Comparison of ENCODE assay signal across 1 cellular context in the genomic region with DNA sequence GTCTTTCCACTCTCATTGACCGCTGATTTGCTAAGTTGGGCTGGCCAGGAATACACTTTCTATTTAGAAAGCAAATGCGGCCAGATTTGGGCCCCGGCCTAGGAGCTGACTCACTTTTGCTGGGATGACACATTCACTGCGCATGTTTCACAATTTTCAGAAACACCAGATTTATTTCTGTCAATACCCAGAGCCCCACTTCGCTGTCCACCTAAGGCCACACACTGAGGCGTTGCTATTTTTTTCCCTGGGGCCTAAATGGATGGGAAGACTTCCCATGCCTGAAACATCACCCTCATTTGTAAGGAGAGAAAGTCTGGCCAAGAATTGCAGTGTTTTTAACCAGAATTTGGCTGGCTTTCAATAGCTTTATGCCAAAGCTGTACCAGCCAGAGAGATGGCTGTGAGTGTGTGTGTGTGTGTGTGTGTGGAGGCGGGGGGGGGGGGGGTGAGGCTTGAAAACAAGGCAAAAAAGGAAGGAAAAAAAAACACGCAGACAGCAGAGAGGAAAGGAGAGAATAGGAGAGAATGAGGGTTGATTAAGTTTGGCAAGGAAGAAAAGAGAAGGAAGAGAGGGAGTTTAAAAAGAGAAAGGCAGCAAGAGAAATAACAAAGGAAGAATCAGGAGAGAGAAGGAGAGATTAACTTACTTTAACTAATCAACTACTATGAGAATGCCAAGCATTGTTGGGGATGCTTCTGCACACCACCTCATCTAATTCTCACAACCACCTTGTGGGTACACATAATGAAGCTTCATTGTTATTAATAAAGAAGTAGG.
TF ChIP-seq lines count a peak whose summit lies in the region.

No MANE protein-coding gene starts in this region.

TF ChIP-seq in H1, 55 proteins besides CTCF, POLR2A, EP300 and RAD21 (continued from another document):
- TF ChIP-seq, protein P1, sequence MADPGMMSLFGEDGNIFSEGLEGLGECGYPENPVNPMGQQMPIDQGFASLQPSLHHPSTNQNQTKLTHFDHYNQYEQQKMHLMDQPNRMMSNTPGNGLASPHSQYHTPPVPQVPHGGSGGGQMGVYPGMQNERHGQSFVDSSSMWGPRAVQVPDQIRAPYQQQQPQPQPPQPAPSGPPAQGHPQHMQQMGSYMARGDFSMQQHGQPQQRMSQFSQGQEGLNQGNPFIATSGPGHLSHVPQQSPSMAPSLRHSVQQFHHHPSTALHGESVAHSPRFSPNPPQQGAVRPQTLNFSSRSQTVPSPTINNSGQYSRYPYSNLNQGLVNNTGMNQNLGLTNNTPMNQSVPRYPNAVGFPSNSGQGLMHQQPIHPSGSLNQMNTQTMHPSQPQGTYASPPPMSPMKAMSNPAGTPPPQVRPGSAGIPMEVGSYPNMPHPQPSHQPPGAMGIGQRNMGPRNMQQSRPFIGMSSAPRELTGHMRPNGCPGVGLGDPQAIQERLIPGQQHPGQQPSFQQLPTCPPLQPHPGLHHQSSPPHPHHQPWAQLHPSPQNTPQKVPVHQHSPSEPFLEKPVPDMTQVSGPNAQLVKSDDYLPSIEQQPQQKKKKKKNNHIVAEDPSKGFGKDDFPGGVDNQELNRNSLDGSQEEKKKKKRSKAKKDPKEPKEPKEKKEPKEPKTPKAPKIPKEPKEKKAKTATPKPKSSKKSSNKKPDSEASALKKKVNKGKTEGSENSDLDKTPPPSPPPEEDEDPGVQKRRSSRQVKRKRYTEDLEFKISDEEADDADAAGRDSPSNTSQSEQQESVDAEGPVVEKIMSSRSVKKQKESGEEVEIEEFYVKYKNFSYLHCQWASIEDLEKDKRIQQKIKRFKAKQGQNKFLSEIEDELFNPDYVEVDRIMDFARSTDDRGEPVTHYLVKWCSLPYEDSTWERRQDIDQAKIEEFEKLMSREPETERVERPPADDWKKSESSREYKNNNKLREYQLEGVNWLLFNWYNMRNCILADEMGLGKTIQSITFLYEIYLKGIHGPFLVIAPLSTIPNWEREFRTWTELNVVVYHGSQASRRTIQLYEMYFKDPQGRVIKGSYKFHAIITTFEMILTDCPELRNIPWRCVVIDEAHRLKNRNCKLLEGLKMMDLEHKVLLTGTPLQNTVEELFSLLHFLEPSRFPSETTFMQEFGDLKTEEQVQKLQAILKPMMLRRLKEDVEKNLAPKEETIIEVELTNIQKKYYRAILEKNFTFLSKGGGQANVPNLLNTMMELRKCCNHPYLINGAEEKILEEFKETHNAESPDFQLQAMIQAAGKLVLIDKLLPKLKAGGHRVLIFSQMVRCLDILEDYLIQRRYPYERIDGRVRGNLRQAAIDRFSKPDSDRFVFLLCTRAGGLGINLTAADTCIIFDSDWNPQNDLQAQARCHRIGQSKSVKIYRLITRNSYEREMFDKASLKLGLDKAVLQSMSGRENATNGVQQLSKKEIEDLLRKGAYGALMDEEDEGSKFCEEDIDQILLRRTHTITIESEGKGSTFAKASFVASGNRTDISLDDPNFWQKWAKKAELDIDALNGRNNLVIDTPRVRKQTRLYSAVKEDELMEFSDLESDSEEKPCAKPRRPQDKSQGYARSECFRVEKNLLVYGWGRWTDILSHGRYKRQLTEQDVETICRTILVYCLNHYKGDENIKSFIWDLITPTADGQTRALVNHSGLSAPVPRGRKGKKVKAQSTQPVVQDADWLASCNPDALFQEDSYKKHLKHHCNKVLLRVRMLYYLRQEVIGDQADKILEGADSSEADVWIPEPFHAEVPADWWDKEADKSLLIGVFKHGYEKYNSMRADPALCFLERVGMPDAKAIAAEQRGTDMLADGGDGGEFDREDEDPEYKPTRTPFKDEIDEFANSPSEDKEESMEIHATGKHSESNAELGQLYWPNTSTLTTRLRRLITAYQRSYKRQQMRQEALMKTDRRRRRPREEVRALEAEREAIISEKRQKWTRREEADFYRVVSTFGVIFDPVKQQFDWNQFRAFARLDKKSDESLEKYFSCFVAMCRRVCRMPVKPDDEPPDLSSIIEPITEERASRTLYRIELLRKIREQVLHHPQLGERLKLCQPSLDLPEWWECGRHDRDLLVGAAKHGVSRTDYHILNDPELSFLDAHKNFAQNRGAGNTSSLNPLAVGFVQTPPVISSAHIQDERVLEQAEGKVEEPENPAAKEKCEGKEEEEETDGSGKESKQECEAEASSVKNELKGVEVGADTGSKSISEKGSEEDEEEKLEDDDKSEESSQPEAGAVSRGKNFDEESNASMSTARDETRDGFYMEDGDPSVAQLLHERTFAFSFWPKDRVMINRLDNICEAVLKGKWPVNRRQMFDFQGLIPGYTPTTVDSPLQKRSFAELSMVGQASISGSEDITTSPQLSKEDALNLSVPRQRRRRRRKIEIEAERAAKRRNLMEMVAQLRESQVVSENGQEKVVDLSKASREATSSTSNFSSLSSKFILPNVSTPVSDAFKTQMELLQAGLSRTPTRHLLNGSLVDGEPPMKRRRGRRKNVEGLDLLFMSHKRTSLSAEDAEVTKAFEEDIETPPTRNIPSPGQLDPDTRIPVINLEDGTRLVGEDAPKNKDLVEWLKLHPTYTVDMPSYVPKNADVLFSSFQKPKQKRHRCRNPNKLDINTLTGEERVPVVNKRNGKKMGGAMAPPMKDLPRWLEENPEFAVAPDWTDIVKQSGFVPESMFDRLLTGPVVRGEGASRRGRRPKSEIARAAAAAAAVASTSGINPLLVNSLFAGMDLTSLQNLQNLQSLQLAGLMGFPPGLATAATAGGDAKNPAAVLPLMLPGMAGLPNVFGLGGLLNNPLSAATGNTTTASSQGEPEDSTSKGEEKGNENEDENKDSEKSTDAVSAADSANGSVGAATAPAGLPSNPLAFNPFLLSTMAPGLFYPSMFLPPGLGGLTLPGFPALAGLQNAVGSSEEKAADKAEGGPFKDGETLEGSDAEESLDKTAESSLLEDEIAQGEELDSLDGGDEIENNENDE (IDR thresholded peaks at IDR 0.05; ENCODE audit: insufficient replicate concordance, low read length), result no peak
- TF ChIP-seq SRF (IDR thresholded peaks at IDR 0.05; ENCODE audit: low read depth, low read length) (no peak), SAP30 (IDR thresholded peaks at IDR 0.05; ENCODE audit: insufficient read depth, insufficient replicate concordance, low read length) (no peak), GABPA (IDR thresholded peaks at IDR 0.05; ENCODE audit: borderline replicate concordance, insufficient read depth, low read length) (no peak), TCF12 (IDR thresholded peaks at IDR 0.05; ENCODE audit: low read depth, low read length) (no peak)
- TF ChIP-seq, protein P2, sequence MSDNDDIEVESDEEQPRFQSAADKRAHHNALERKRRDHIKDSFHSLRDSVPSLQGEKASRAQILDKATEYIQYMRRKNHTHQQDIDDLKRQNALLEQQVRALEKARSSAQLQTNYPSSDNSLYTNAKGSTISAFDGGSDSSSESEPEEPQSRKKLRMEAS (IDR thresholded peaks at IDR 0.05), result no peak
